ENCODE assay signal across 22 cellular contexts in the genomic region with DNA sequence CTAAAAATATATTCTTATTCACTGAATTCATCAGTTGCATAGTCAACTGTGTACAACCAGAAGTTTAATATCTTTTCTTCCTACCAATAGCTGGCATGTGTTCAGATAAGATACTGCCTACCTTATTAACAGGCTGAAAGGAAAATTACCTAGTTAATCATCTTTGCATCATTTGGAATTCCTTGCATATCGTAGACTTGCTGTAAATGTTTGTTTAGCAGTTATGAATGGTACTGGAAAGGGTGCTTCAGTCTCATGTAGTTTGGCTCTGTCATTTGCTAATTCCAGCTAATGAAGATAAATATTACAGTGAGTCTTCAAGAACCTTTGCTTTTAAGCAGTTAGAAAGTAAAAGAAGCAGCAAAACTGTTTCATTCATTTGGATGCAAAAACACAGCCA.
"Had no signal": no experiment of that assay in that cellular context is flagged by ENCODE, and none has a peak within 500 bp of the region (broad histone marks: within the 10 kb centered on the region; RNA-seq: fewer than 3 reads in every experiment).

No MANE protein-coding gene starts in this region.

- H3K27me3 Mint-ChIP-seq: effector memory CD8-positive, alpha-beta T cell; stimulated activated memory B cell treated with anti-CD40 and anti-IgM and Interleukin-4, amounts not matched to agents 10 μg/mL and 1 μg/mL and 100 μg/mL, for 72 hours had no signal

- H3K27ac ChIP-seq: ascending aorta, breast epithelium, epithelial cell of prostate, spleen, thoracic aorta, WERI-Rb-1 had no signal

- H3K4me1 ChIP-seq: ascending aorta, breast epithelium had no signal

- H3K36me3 ChIP-seq: thoracic aorta, WERI-Rb-1 had no signal

- H3K4me3 Mint-ChIP-seq: effector memory CD8-positive, alpha-beta T cell; nephron progenitor cell; stimulated activated memory B cell treated with anti-CD40 and anti-IgM and Interleukin-4, amounts not matched to agents 10 μg/mL and 1 μg/mL and 100 μg/mL, for 72 hours had no signal

- H3K9me3 Mint-ChIP-seq: effector memory CD8-positive, alpha-beta T cell; nephron progenitor cell; stimulated activated memory B cell treated with anti-CD40 and anti-IgM and Interleukin-4, amounts not matched to agents 10 μg/mL and 1 μg/mL and 100 μg/mL, for 72 hours had no signal

- H3K27ac Mint-ChIP-seq: effector memory CD8-positive, alpha-beta T cell; stimulated activated memory B cell treated with anti-CD40 and anti-IgM and Interleukin-4, amounts not matched to agents 10 μg/mL and 1 μg/mL and 100 μg/mL, for 72 hours had no signal

- DNase-seq: activated CD4-positive, alpha-beta T cell treated with anti-CD3 and anti-CD28 coated beads for 1 hour; activated CD8-positive, alpha-beta memory T cell treated with anti-CD3 and anti-CD28 coated beads for 24 hours; activated CD8-positive, alpha-beta memory T cell treated with anti-CD3 and anti-CD28 coated beads, Interleukin-2, amount 50 U/mL, for 48 hours; activated effector memory CD4-positive, alpha-beta T cell treated with Interleukin-2 at 50 U/mL for 16 hours; activated naive CD4-positive, alpha-beta T cell treated with anti-CD3 and anti-CD28 coated beads, Interleukin-2, amount 50 U/mL, for 16 hours; activated T-cell treated with anti-CD3 and anti-CD28 coated beads, Interleukin-2, amount 50 U/mL, for 48 hours; effector memory CD8-positive, alpha-beta T cell; foreskin fibroblast; left colon; nephron progenitor cell; occipital lobe; posterior cingulate gyrus; retina; spleen; stimulated activated CD4-positive, alpha-beta T cell treated with anti-CD3 and anti-CD28 coated beads, Interleukin-4, amount 100 ng/mL, for 4 hours; WERI-Rb-1 had no signal

- H3K9me3 ChIP-seq: ascending aorta, breast epithelium, spleen, thoracic aorta had no signal

- H3K4me3 ChIP-seq: ascending aorta, breast epithelium, lung, spleen, thoracic aorta had no signal

- ATAC-seq: effector memory CD8-positive, alpha-beta T cell; left colon; stimulated activated memory B cell treated with anti-CD40 and anti-IgM and Interleukin-4, amounts not matched to agents 10 μg/mL and 1 μg/mL and 100 μg/mL, for 72 hours had no signal

- H3K4me1 Mint-ChIP-seq: nephron progenitor cell had no signal

- H3K27me3 ChIP-seq: ascending aorta, breast epithelium, spleen had no signal
